11 cellular contexts compared by ENCODE assay signal in genomic region chr11:124473476-124473875, GRCh38. TPM values are rescaled to one million over a fixed set of nuclear protein-coding genes. Genes with fewer than 3 reads are reported as not detected.
"Had no signal": no experiment of that assay in that cellular context is flagged by ENCODE, and none has a peak within 500 bp of the region (broad histone marks: within the 10 kb centered on the region; RNA-seq: fewer than 3 reads in every experiment).

No MANE protein-coding gene starts in this region.

- H3K4me3 ChIP-seq: GM23248, HAP-1 had no signal

- H3K4me1 ChIP-seq: HAP-1 had no signal

- H3K36me3 ChIP-seq: HAP-1 had no signal

- H2AFZ ChIP-seq: GM23248 had no signal

- H3K27ac ChIP-seq: GM23248, HL-60 had no signal

- H3K9me3 ChIP-seq: HAP-1 had no signal

- DNase-seq: GM23248, GOT3, H7, HFFc6, KBM-7 had no signal

RNA-seq across cellular contexts. Expression of gene OR8B8, which starts 28.0 kb away (rescaled TPM):
- total RNA-seq: GM23248, H4, H7, HepG2, HFFc6, HT1080 had no signal
- polyA plus RNA-seq: GM23248, HepG2, IgD-negative memory B cell had no signal

RNA-seq across cellular contexts. Expression of gene OR8B4, which starts 48.8 kb away (rescaled TPM):
- total RNA-seq: GM23248, H4, H7, HepG2, HFFc6, HT1080 had no signal
- polyA plus RNA-seq: GM23248, HepG2, IgD-negative memory B cell had no signal
